ENCODE assay signal across 33 cellular contexts in the genomic region with DNA sequence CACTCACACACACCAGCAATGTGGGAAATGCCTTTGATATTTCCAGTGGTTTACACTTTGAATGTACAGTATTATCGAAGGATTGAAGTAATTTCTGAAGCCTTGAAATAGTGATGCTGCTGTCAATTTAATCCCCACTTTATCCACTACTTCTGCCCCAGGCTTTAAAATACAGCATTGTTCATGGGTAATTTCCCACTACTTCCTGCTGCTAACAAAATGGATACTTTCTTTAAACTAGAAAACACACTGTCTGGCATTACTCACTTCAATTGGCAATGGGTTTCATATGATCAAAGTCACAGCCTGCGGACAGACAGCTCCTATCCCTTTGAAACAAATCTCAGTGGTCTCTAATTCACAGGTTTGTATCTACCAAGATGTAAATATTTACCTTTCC.
"Had no signal": no experiment of that assay in that cellular context is flagged by ENCODE, and none has a peak within 500 bp of the region (broad histone marks: within the 10 kb centered on the region; RNA-seq: fewer than 3 reads in every experiment).

No MANE protein-coding gene starts in this region.

- ATAC-seq: activated CD8-positive, alpha-beta T cell treated with anti-CD3 and anti-CD28 coated beads for 36 hours; activated naive CD4-positive, alpha-beta T cell treated with anti-CD3 and anti-CD28 coated beads, Interleukin-2, amount 50 U/mL, for 72 hours; activated T-cell treated with anti-CD3 and anti-CD28 coated beads, Interleukin-2, amount 50 U/mL, for 4 hours; activated T-cell treated with anti-CD3 and anti-CD28 coated beads, Interleukin-2, amount 50 U/mL, for 72 hours; activated T-helper 17 cell treated with anti-CD3 and anti-CD28 coated beads, Interleukin-2, amount 50 U/mL, for 72 hours; body of pancreas had no signal

- H3K36me3 ChIP-seq: adrenal gland, brain microvascular endothelial cell, breast epithelium, cardiac muscle cell had no signal

- DNase-seq: activated B cell treated with CpG ODN at 0.5 μM for 24 hours; activated CD4-positive, alpha-beta memory T cell treated with anti-CD3 and anti-CD28 coated beads for 36 hours; activated CD4-positive, alpha-beta T cell treated with anti-CD3 and anti-CD28 coated beads for 4 hours; activated CD4-positive, alpha-beta T cell treated with anti-CD3 and anti-CD28 coated beads, Interleukin-2, amount 10 ng/mL, durations not matched to agents 24 days and 14 days; activated CD4-positive, alpha-beta T cell treated with anti-CD3 and anti-CD28 coated beads, Interleukin-2, amount 50 U/mL, for 1 hour; activated CD4-positive, alpha-beta T cell treated with anti-CD3 and anti-CD28 coated beads, Interleukin-2, amount 50 U/mL, for 4 hours; activated CD4-positive, CD25-positive, alpha-beta regulatory T cell treated with anti-CD3 and anti-CD28 coated beads, Interleukin-2, amount 50 U/mL, for 72 hours; activated CD8-positive, alpha-beta memory T cell treated with anti-CD3 and anti-CD28 coated beads, Interleukin-2, amount 50 U/mL, for 4 hours; activated CD8-positive, alpha-beta T cell treated with anti-CD3 and anti-CD28 coated beads for 36 hours; activated effector memory CD4-positive, alpha-beta T cell treated with anti-CD3 and anti-CD28 coated beads, Interleukin-2, amount 50 U/mL, for 16 hours; activated gamma-delta T cell treated with Interleukin-2 at 50 U/mL for 16 hours; activated naive CD4-positive, alpha-beta T cell; activated naive CD4-positive, alpha-beta T cell treated with anti-CD3 and anti-CD28 coated beads for 36 hours; activated naive CD4-positive, alpha-beta T cell treated with anti-CD3 and anti-CD28 coated beads, Interleukin-2, amount 50 U/mL, for 16 hours; activated naive CD8-positive, alpha-beta T cell treated with anti-CD3 and anti-CD28 coated beads for 36 hours; activated T-cell treated with anti-CD3 and anti-CD28 coated beads for 4 hours; activated T-cell treated with anti-CD3 and anti-CD28 coated beads, Interleukin-2, amount 50 U/mL, for 1 hour; activated T-cell treated with anti-CD3 and anti-CD28 coated beads, Interleukin-2, amount 50 U/mL, for 4 hours; activated T-cell treated with anti-CD3 and anti-CD28 coated beads, Interleukin-2, amount 50 U/mL, for 72 hours; adrenal gland; amniotic stem cell; aorta; body of pancreas; brain microvascular endothelial cell; caudate nucleus; cerebellar nuclear complex; T-helper 2 cell; T-helper 9 cell had no signal

- H3K9me3 ChIP-seq: adrenal gland, body of pancreas had no signal

- H3K4me1 ChIP-seq: adrenal gland, body of pancreas, breast epithelium had no signal

- H3K4me3 ChIP-seq: adrenal gland, body of pancreas, breast epithelium, cardiac muscle cell had no signal

- H3K27me3 ChIP-seq: adrenal gland, body of pancreas, brain microvascular endothelial cell, breast epithelium, cardiac muscle cell had no signal

- H3K27ac ChIP-seq: adrenal gland, body of pancreas, brain microvascular endothelial cell, breast epithelium, cardiac muscle cell, VCaP had no signal
